8 cellular contexts compared by ENCODE assay signal in genomic region chr18:74498712-74499629, GRCh38.
A peak's percentile ranks its signal among the peaks of the same experiment; 100 is the strongest.
DNase-seq lines count a peak whose midpoint lies in the region; ATAC-seq, FAIRE-seq and TF ChIP-seq lines count a peak whose summit lies in the region.

No MANE protein-coding gene starts in this region.

- FAIRE-seq in RCC 7860 (lab: Jason Lieb, UNC), result peak; percentile 63

- DNase-seq in RCC 7860 (ENCODE audit: low spot score), result peak; percentile 73
- peak; percentile 64 for DNase-seq in activated gamma-delta T cell treated with anti-CD3 and anti-CD28 coated beads, Interleukin-2, amount 50 U/mL, for 16 hours (ENCODE audit: low read depth)
- peak; percentile 47 for DNase-seq in hepatic stellate cell (ENCODE audit: low spot score)
- peak; percentile 42 to 73 (median 57) for DNase-seq in stimulated activated CD4-positive, alpha-beta T cell treated with anti-CD3 and anti-CD28 coated beads, Interleukin-1b, Interleukin-23, amount 100 ng/mL, for 24 hours (ENCODE audit: low read depth in 4 of 4, low spot score in 1 of 4)
- DNase-seq in NCI-H1048 (lab: John Stamatoyannopoulos, UW), result no peak

- ATAC-seq in GM18861 (IDR thresholded peaks at IDR 0.05; ENCODE audit: unreplicated experiment) (peak; percentile 37), HG03039 (IDR thresholded peaks at IDR 0.05; ENCODE audit: unreplicated experiment) (peak; percentile 32), SK-N-SH treated with all-trans-retinoic acid at 6 μM for 48 hours (no peak)

TF ChIP-seq in SK-N-SH treated with all-trans-retinoic acid at 6 μM for 48 hours, 23 proteins besides CTCF, POLR2A, EP300 and RAD21:
- no peak for TF ChIP-seq ISL1 (CRISPR knock-in tag; IDR thresholded peaks at IDR 0.05)
- TF ChIP-seq RARB (CRISPR knock-in tag; IDR thresholded peaks at IDR 0.05), result no peak
- no peak for TF ChIP-seq CSDC2 (CRISPR knock-in tag; IDR thresholded peaks at IDR 0.05)
- no peak for TF ChIP-seq ZFP30 (CRISPR knock-in tag; IDR thresholded peaks at IDR 0.05)
- TF ChIP-seq ZC3H10 (CRISPR knock-in tag; IDR thresholded peaks at IDR 0.05), result no peak
- no peak for TF ChIP-seq GLIS3 (CRISPR knock-in tag; IDR thresholded peaks at IDR 0.05)
- TF ChIP-seq ESRRG (CRISPR knock-in tag; IDR thresholded peaks at IDR 0.05), result no peak
- no peak for TF ChIP-seq TCF4 (CRISPR knock-in tag; IDR thresholded peaks at IDR 0.05; ENCODE audit: borderline replicate concordance)
- no peak for TF ChIP-seq ZNF8 (CRISPR knock-in tag; IDR thresholded peaks at IDR 0.05)
- TF ChIP-seq, protein P1, sequence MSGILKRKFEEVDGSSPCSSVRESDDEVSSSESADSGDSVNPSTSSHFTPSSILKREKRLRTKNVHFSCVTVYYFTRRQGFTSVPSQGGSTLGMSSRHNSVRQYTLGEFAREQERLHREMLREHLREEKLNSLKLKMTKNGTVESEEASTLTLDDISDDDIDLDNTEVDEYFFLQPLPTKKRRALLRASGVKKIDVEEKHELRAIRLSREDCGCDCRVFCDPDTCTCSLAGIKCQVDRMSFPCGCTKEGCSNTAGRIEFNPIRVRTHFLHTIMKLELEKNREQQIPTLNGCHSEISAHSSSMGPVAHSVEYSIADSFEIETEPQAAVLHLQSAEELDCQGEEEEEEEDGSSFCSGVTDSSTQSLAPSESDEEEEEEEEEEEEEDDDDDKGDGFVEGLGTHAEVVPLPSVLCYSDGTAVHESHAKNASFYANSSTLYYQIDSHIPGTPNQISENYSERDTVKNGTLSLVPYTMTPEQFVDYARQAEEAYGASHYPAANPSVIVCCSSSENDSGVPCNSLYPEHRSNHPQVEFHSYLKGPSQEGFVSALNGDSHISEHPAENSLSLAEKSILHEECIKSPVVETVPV (CRISPR knock-in tag; IDR thresholded peaks at IDR 0.05), result no peak
- TF ChIP-seq ZNF565 (CRISPR knock-in tag; conservative IDR thresholded peaks at IDR 0.05; ENCODE audit: low read depth), result no peak
- no peak for TF ChIP-seq ARNTL (CRISPR knock-in tag; IDR thresholded peaks at IDR 0.05; ENCODE audit: borderline replicate concordance, low read depth)
- no peak for TF ChIP-seq TOX (CRISPR knock-in tag; IDR thresholded peaks at IDR 0.05; ENCODE audit: borderline replicate concordance)
- TF ChIP-seq CREB5 (CRISPR knock-in tag; IDR thresholded peaks at IDR 0.05; ENCODE audit: low read depth), result no peak
- TF ChIP-seq TSHZ2 (CRISPR knock-in tag; IDR thresholded peaks at IDR 0.05), result no peak
